In genomic region chr4:151099226-151099975, GRCh38 we compare ENCODE assay signal across 8 cellular contexts.
DNase-seq lines count a peak whose midpoint lies in the region; ATAC-seq lines count a peak whose summit lies in the region.

Gene RPS3A, plus strand, starts transcription at chr4:151099628. Its CDS starts 25 bp downstream, at chr4:151099653.

- DNase-seq in CMK (ENCODE audit: low read depth) (peak; percentile 95), HS-27A (ENCODE audit: low read depth) (peak; percentile 97), NK-92 (lab: John Stamatoyannopoulos, UW; ENCODE audit: unreplicated experiment) (peak; percentile 92), memory B cell (ENCODE audit: low spot score in 2 of 2) (peak; percentile 99)
- DNase-seq in activated CD8-positive, alpha-beta memory T cell treated with anti-CD3 and anti-CD28 coated beads for 24 hours, result peak; percentile 100
- peak; percentile 96 to 99 (median 97) for DNase-seq in effector memory CD4-positive, alpha-beta T cell
- DNase-seq in stimulated activated CD8-positive, alpha-beta memory T cell treated with anti-CD3 and anti-CD28 coated beads, Interleukin-12 subunit alpha, Interleukin-12 subunit beta, amount 100 ng/mL, for 4 hours (ENCODE audit: low read depth), result peak; percentile 98

- peaks cover 16% of the 10 kb centered on the region for H3K4me1 ChIP-seq in effector memory CD4-positive, alpha-beta T cell (ENCODE audit: control insufficient read depth, insufficient read depth, low read length, poor library complexity, severe bottlenecking)

- peak within 1 kb of the TSS; percentile 94 for H3K27ac ChIP-seq in effector memory CD4-positive, alpha-beta T cell (ENCODE audit: insufficient read depth, low read length, poor library complexity, severe bottlenecking)

- peak within 1 kb of the TSS; percentile 96 for H3K4me3 Mint-ChIP-seq in memory B cell

- H3K4me1 Mint-ChIP-seq in memory B cell, result peaks cover 21% of the 10 kb centered on the region

- peaks cover 31% of the 10 kb centered on the region for H3K36me3 ChIP-seq in effector memory CD4-positive, alpha-beta T cell (ENCODE audit: control insufficient read depth, insufficient read depth, low read length)

- peaks cover 2% of the 10 kb centered on the region for H3K9me3 Mint-ChIP-seq in memory B cell

- peaks cover 18% of the 10 kb centered on the region for H3K36me3 Mint-ChIP-seq in memory B cell

- H3K4me3 ChIP-seq in effector memory CD4-positive, alpha-beta T cell (ENCODE audit: insufficient read depth, low read depth, low read length, poor library complexity, severe bottlenecking), result peak within 1 kb of the TSS; percentile 83

- ATAC-seq in GM19463 (IDR thresholded peaks at IDR 0.05; ENCODE audit: unreplicated experiment) (peak; percentile 91), memory B cell (ENCODE audit: low read depth) (peak; percentile 85)

- H3K27me3 ChIP-seq in effector memory CD4-positive, alpha-beta T cell (replicated peaks; ENCODE audit: control insufficient read depth, insufficient read depth, low read length, poor library complexity, severe bottlenecking), result no peaks in the 10 kb centered on the region

- H3K27ac Mint-ChIP-seq in memory B cell, result peak within 1 kb of the TSS; percentile 96

- peaks cover 2% of the 10 kb centered on the region for H3K27me3 Mint-ChIP-seq in memory B cell

- H3K9me3 ChIP-seq in effector memory CD4-positive, alpha-beta T cell (ENCODE audit: control insufficient read depth, low read length), result no peaks in the 10 kb centered on the region

Comparison
In these comparisons a context has a peak if more than half of its experiments do, and no peak if none do; other contexts are left out.
1. Peak in every context shown above with its lines: DNase-seq, ATAC-seq, H3K4me3 ChIP-seq and H3K27ac ChIP-seq.